Comparison of ENCODE assay signal across 1 cellular context in the genomic region with DNA sequence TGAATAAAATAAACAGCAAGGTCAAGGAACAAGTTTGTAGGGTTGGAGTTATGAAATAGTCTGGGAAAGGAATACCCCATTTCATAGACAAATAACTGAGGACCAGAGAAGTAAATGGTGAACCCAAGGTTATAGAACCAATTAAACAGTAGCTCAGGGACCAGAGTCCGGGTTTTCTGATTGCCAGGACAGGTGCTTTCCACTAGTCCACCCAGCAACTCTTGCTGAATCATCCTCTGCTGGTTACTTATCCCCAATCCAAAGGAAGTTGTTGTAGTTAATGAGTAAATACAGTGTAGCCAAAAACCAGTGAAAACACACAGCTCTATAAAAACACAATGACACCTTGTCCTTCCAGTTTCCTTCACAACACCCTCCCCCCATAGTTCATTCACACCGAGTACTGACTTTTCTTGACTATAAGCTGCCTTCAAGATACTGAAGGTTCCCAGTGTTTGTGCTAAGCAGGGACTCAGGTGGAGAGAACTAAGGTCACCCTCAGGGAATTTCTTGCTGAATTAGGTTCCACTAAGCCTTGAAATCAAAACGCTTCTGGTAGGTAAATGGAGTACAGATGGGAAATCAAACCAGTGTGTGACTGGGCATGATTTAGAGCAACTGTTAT.
TF ChIP-seq lines count a peak whose summit lies in the region.

No MANE protein-coding gene starts in this region.

TF ChIP-seq in H1, 55 proteins besides CTCF, POLR2A, EP300 and RAD21 (continued from another document):
- TF ChIP-seq BCL11A (IDR thresholded peaks at IDR 0.05; ENCODE audit: low read depth in 2 of 2, low read length in 2 of 2) (no peak), SUZ12 (IDR thresholded peaks at IDR 0.05; ENCODE audit: low read length) (no peak), ASH2L (IDR thresholded peaks at IDR 0.05; ENCODE audit: low read length) (no peak)
- TF ChIP-seq, protein P1, sequence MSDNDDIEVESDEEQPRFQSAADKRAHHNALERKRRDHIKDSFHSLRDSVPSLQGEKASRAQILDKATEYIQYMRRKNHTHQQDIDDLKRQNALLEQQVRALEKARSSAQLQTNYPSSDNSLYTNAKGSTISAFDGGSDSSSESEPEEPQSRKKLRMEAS (IDR thresholded peaks at IDR 0.05) = no peak
- TF ChIP-seq, protein P2, sequence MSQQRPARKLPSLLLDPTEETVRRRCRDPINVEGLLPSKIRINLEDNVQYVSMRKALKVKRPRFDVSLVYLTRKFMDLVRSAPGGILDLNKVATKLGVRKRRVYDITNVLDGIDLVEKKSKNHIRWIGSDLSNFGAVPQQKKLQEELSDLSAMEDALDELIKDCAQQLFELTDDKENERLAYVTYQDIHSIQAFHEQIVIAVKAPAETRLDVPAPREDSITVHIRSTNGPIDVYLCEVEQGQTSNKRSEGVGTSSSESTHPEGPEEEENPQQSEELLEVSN (IDR thresholded peaks at IDR 0.05) = no peak
